1 cellular context compared by ENCODE assay signal in genomic region chr6:25278914-25279747, GRCh38.
TF ChIP-seq lines count a peak whose summit lies in the region.

TSS of gene CARMIL1 (plus strand) at chr6:25279374. CDS start at chr6:25279796, 422 bp downstream.

TF ChIP-seq in HepG2, 621 proteins besides CTCF, POLR2A, EP300 and RAD21 (continued from another document and continues in another):
- TF ChIP-seq ELK4 (CRISPR knock-in tag; IDR thresholded peaks at IDR 0.05; ENCODE audit: borderline replicate concordance) (no peak), GLMP (CRISPR knock-in tag; IDR thresholded peaks at IDR 0.05; ENCODE audit: borderline replicate concordance) (no peak), SIX4 (CRISPR knock-in tag; IDR thresholded peaks at IDR 0.05) (no peak; the same call in 1 of the 2 replicates), ZBTB7B (CRISPR knock-in tag; IDR thresholded peaks at IDR 0.05) (peak; percentile 62; the same call in 1 of the 2 replicates), ZBTB43 (CRISPR knock-in tag; conservative IDR thresholded peaks at IDR 0.05) (peak; percentile 44; the same call in 1 of the 2 replicates), GPN1 (CRISPR knock-in tag; IDR thresholded peaks at IDR 0.05; ENCODE audit: borderline replicate concordance) (no peak), ZNF605 (CRISPR knock-in tag; IDR thresholded peaks at IDR 0.05) (peak; percentile 30; the same call in 1 of the 2 replicates), IRF9 (CRISPR knock-in tag; IDR thresholded peaks at IDR 0.05; ENCODE audit: borderline replicate concordance) (no peak), ZNF33B (CRISPR knock-in tag; IDR thresholded peaks at IDR 0.05) (peak; percentile 53; the same call in 1 of the 2 replicates), FOXP4 (CRISPR knock-in tag; IDR thresholded peaks at IDR 0.05) (0 out of 2 replicates have a peak, but pooled peaks have one; percentile 27), HDAC6 (IDR thresholded peaks at IDR 0.05; ENCODE audit: low read depth, low read length) (no peak), HMGXB4 (CRISPR knock-in tag; IDR thresholded peaks at IDR 0.05; ENCODE audit: borderline replicate concordance in 1 of 2, low read depth in 1 of 2) (peak; percentile 80 to 88), MXD3 (CRISPR knock-in tag; IDR thresholded peaks at IDR 0.05) (peak; percentile 26; the same call in 1 of the 2 replicates), ZSCAN29 (CRISPR knock-in tag; conservative IDR thresholded peaks at IDR 0.05) (no peak), ZKSCAN5 (CRISPR knock-in tag; IDR thresholded peaks at IDR 0.05) (no peak), ZSCAN5A (CRISPR knock-in tag; IDR thresholded peaks at IDR 0.05; ENCODE audit: borderline replicate concordance) (no peak; the same call in 1 of the 2 replicates), PHF21A (CRISPR knock-in tag; IDR thresholded peaks at IDR 0.05) (peak; percentile 25; the same call in 1 of the 2 replicates), ZBTB38 (CRISPR knock-in tag; IDR thresholded peaks at IDR 0.05) (no peak), ZNF768 (CRISPR knock-in tag; IDR thresholded peaks at IDR 0.05) (peak; percentile 72; the same call in 1 of the 2 replicates), ZNF275 (CRISPR knock-in tag; IDR thresholded peaks at IDR 0.05; ENCODE audit: borderline replicate concordance) (no peak), TRAFD1 (CRISPR knock-in tag; IDR thresholded peaks at IDR 0.05; ENCODE audit: borderline replicate concordance) (no peak), MNT (IDR thresholded peaks at IDR 0.05) (no peak), SALL2 (CRISPR knock-in tag; IDR thresholded peaks at IDR 0.05) (0 out of 2 replicates have a peak, but pooled peaks have one; percentile 89), ZNF616 (CRISPR knock-in tag; IDR thresholded peaks at IDR 0.05; ENCODE audit: low read depth) (no peak), MEF2D (CRISPR knock-in tag; IDR thresholded peaks at IDR 0.05) (no peak), SMAD1 (CRISPR knock-in tag; IDR thresholded peaks at IDR 0.05; ENCODE audit: borderline replicate concordance, low read depth) (0 out of 2 replicates have a peak, but pooled peaks have one; percentile 10), ZNF251 (CRISPR knock-in tag; IDR thresholded peaks at IDR 0.05) (no peak), ZFP1 (CRISPR knock-in tag; IDR thresholded peaks at IDR 0.05) (no peak), ZNF317 (CRISPR knock-in tag; IDR thresholded peaks at IDR 0.05) (no peak), PRDM15 (CRISPR knock-in tag; IDR thresholded peaks at IDR 0.05) (no peak), ZNF567 (CRISPR knock-in tag; IDR thresholded peaks at IDR 0.05; ENCODE audit: borderline replicate concordance) (no peak), NFIB (CRISPR knock-in tag; IDR thresholded peaks at IDR 0.05; ENCODE audit: borderline replicate concordance) (no peak), ZNF543 (CRISPR knock-in tag; IDR thresholded peaks at IDR 0.05) (0 out of 2 replicates have a peak, but pooled peaks have one; percentile 67), ONECUT2 (CRISPR knock-in tag; IDR thresholded peaks at IDR 0.05) (no peak)
